10 cellular contexts compared by ENCODE assay signal in genomic region chr1:151574575-151575529, GRCh38. TPM values are rescaled to one million over a fixed set of nuclear protein-coding genes. Genes with fewer than 3 reads are reported as not detected.
DNase-seq lines count a peak whose midpoint lies in the region; ATAC-seq, FAIRE-seq and TF ChIP-seq lines count a peak whose summit lies in the region.
"Had no signal": no experiment of that assay in that cellular context is flagged by ENCODE, and none has a peak within 500 bp of the region (broad histone marks: within the 10 kb centered on the region; RNA-seq: fewer than 3 reads in every experiment).

No MANE protein-coding gene starts in this region.

- H3K27ac ChIP-seq in K562 (ENCODE audit: extremely low read depth, low read depth, low read length) = peak overlapping the region; percentile 58
- H3K27ac ChIP-seq in neuronal stem cell (replicated peaks; ENCODE audit: low read length) = no peak overlapping the region
- no peak overlapping the region for H3K27ac ChIP-seq in tibial artery

- no peaks in the 10 kb centered on the region for H4K20me1 ChIP-seq in K562 (replicated peaks; ENCODE audit: control insufficient read depth, insufficient read depth, low read length)

- H3K27ac Mint-ChIP-seq in immature natural killer cell = no peak overlapping the region

- CTCF ChIA-PET in K562 (lab: Yijun Ruan, JAX; ENCODE audit: low intra/inter-chr PET ratio) = no interaction called here

- WGBS in K562 (ENCODE audit: insufficient coverage, low coverage, missing lambda C conversion rate) = 29% methylated on average over 12 of the region's 12 CpGs
- no CpG with 5 or more reads among the region's 12 CpGs for WGBS in neuronal stem cell (ENCODE audit: extremely low coverage in 2 of 2, insufficient read length in 2 of 2, insufficient replicate concordance in 1 of 2), 2 donors

- no peak overlapping the region for H3K4me3 ChIP-seq in K562
- H3K4me3 ChIP-seq in neuronal stem cell (ENCODE audit: low read length in 2 of 2) = no peak overlapping the region
- H3K4me3 ChIP-seq in tibial artery = no peak overlapping the region

- H3K9ac ChIP-seq in K562 (ENCODE audit: insufficient read depth in 1 of 2, low read depth in 2 of 2, low read length in 2 of 2) = peak overlapping the region; percentile 0 to 37; a peak in 2 of 4 replicates
- peak overlapping the region; percentile 35 for H3K9ac ChIP-seq in neuronal stem cell (ENCODE audit: low read depth, low read length, poor library complexity)

- TF ChIP-seq EP300 in K562 (IDR thresholded peaks at IDR 0.05; ENCODE audit: low read length) = peak; percentile 63; the same call in 1 of the 2 replicates

- in situ Hi-C loops in K562 (cut with MboI) = no loop called here

- H3K79me2 ChIP-seq in K562 (ENCODE audit: control insufficient read depth, insufficient read depth, low read length) = no peaks in the 10 kb centered on the region

- H2BK5ac ChIP-seq in neuronal stem cell (ENCODE audit: low read length) = no peak overlapping the region

- H3K4me1 Mint-ChIP-seq in immature natural killer cell = no peaks in the 10 kb centered on the region

- POLR2A ChIA-PET in K562 (lab: Yijun Ruan, JAX) = interaction anchor here (0.5 to 1.4 kb wide), 4 partner anchors 9 to 300 kb away, joined by 3 to 6 read pairs (median 4); no protein-coding TSS in a partner anchor

- H3K4me2 ChIP-seq in K562 (ENCODE audit: insufficient read depth, low read length) (peak overlapping the region; percentile 67; the same call in 1 of the 2 replicates), neuronal stem cell (ENCODE audit: insufficient read depth, low read length, poor library complexity, severe bottlenecking) (no peak overlapping the region)

- TF ChIP-seq RAD21 in K562 (CRISPR knock-in tag; conservative IDR thresholded peaks at IDR 0.05 in 1 of 2, IDR thresholded peaks at IDR 0.05 in 1 of 2) = no peak

- no peak for TF ChIP-seq CTCF in K562 (IDR thresholded peaks at IDR 0.05 in 2 of 3, conservative IDR thresholded peaks at IDR 0.05 in 1 of 3; ENCODE audit: insufficient read depth in 2 of 3, low read depth in 1 of 3, low read length in 3 of 3)
- TF ChIP-seq CTCF in tibial artery (IDR thresholded peaks at IDR 0.05) = no peak

- no peak overlapping the region for H3K4me3 Mint-ChIP-seq in immature natural killer cell

- no peak overlapping the region for H4K91ac ChIP-seq in neuronal stem cell (ENCODE audit: low read depth, low read length, poor library complexity)

- H3K4me1 ChIP-seq in K562 (replicated peaks in 1 of 2; ENCODE audit: control insufficient read depth in 2 of 2, insufficient read depth in 2 of 2, low read length in 2 of 2) = peaks cover 8 to 26% of the 10 kb centered on the region in 2 experiments; a peak in 4 of 5 replicates
- no peaks in the 10 kb centered on the region for H3K4me1 ChIP-seq in neuronal stem cell (ENCODE audit: control insufficient read depth in 2 of 2, insufficient read depth in 1 of 2, low read depth in 1 of 2, low read length in 2 of 2)
- H3K4me1 ChIP-seq in tibial artery = peaks cover 0 to under 1% (median 0%) of the 10 kb centered on the region in 4 donors

- no peak overlapping the region for H2BK15ac ChIP-seq in neuronal stem cell (ENCODE audit: low read length)

- no peak overlapping the region for H3K14ac ChIP-seq in neuronal stem cell (ENCODE audit: low read length)

- no peak overlapping the region for H2BK12ac ChIP-seq in neuronal stem cell (ENCODE audit: low read length)

- no peaks in the 10 kb centered on the region for H3K79me1 ChIP-seq in neuronal stem cell (ENCODE audit: low read depth, low read length)

- no peaks in the 10 kb centered on the region for H3K9me3 ChIP-seq in K562 (replicated peaks; ENCODE audit: control insufficient read depth, insufficient read depth, low read depth, low read length)
- H3K9me3 ChIP-seq in neuronal stem cell (replicated peaks in 1 of 2; ENCODE audit: control insufficient read depth in 2 of 2, insufficient read depth in 1 of 2, low read depth in 1 of 2, low read length in 2 of 2) = no peaks in the 10 kb centered on the region
- no peaks in the 10 kb centered on the region for H3K9me3 ChIP-seq in tibial artery

- ATAC-seq in K562 = peak; percentile 100
- ATAC-seq: left lobe of liver had no signal

- peak; percentile 35; the same call in 1 of the 2 replicates for TF ChIP-seq POLR2A in K562 (conservative IDR thresholded peaks at IDR 0.05)

- peak; percentile 89 for DNase-seq in Daoy (ENCODE audit: low read depth)
- peak in 73 of 76 experiments; percentile 15 to 86 (median 69) for DNase-seq in HUDEP-2 (lab: John Stamatoyannopoulos, UW; ENCODE audit: unreplicated experiment in 76 of 76)
- peak; percentile 83 to 94 (median 86) for DNase-seq in K562 (ENCODE audit: extremely low read depth in 1 of 4, low spot score in 3 of 4)
- no peak for DNase-seq in neuronal stem cell (ENCODE audit: low spot score)
- DNase-seq in immature natural killer cell = no peak
- DNase-seq in AML-193 (lab: John Stamatoyannopoulos, UW) = no peak
- DNase-seq in SHP77 treated with DMSO at 0.1 percent for 48 hours (lab: John Stamatoyannopoulos, UW) = no peak
- DNase-seq in tibial artery = no peak
- DNase-seq: KBM-7 had no signal

- no peak overlapping the region for H3K4ac ChIP-seq in neuronal stem cell (ENCODE audit: low read length)

- no peak overlapping the region for H4K8ac ChIP-seq in neuronal stem cell (ENCODE audit: low read depth, low read length)

- BruUV-seq in K562 (replicated peaks; lab: Mats Ljungman, UMichigan) = no TSS peak

- H3K9me3 Mint-ChIP-seq in immature natural killer cell = no peaks in the 10 kb centered on the region

- H2AFZ ChIP-seq in K562 (ENCODE audit: low read depth, low read length) (peak overlapping the region; percentile 94), neuronal stem cell (ENCODE audit: low read length) (no peak overlapping the region)

- H3K27me3 ChIP-seq in K562 (ENCODE audit: control insufficient read depth in 2 of 2, insufficient read depth in 2 of 2, low read length in 2 of 2) = no peaks in the 10 kb centered on the region
- H3K27me3 ChIP-seq in neuronal stem cell (ENCODE audit: control insufficient read depth in 3 of 3, insufficient read depth in 3 of 3, low read depth in 1 of 3, low read length in 3 of 3) = no peaks in the 10 kb centered on the region
- H3K27me3 ChIP-seq in tibial artery = no peaks in the 10 kb centered on the region

- peak; percentile 93 for FAIRE-seq in K562 (lab: Jason Lieb, UNC)

- H3K36me3 ChIP-seq in K562 (ENCODE audit: control insufficient read depth, insufficient read depth, low read length) (no peaks in the 10 kb centered on the region; the same call in 2 of the 3 replicates), neuronal stem cell (replicated peaks in 1 of 2; ENCODE audit: control insufficient read depth in 2 of 2, insufficient read depth in 2 of 2, low read length in 2 of 2) (peaks cover 27 to 77% of the 10 kb centered on the region in 2 donors), tibial artery (peaks cover 20 to 59% (median 48%) of the 10 kb centered on the region in 3 donors)

- peak overlapping the region; percentile 86 for H3K23ac ChIP-seq in neuronal stem cell (ENCODE audit: low read depth, low read length, poor library complexity)

- H3K9me1 ChIP-seq in K562 (ENCODE audit: control insufficient read depth, insufficient read depth, low read length) = no peaks in the 10 kb centered on the region

- peaks cover 0 to 6% (median 0%) of the 10 kb centered on the region in 3 donors for H3K36me3 Mint-ChIP-seq in immature natural killer cell

- H3K27me3 Mint-ChIP-seq in immature natural killer cell (ENCODE audit: low read depth in 3 of 3) = no peaks in the 10 kb centered on the region

- peak overlapping the region; percentile 71 for H2AK5ac ChIP-seq in neuronal stem cell (ENCODE audit: low read depth, low read length)

- intact Hi-C loops in K562 (cut with micrococcal nuclease) = loop anchor here (5.0 kb wide), 1 partner anchor 33 kb away; the partner anchor contains the start of gene TUFT1
- intact Hi-C loops in tibial artery (cut with DNase I; ENCODE audit: low total_unique reads) = no loop called here

- H3K18ac ChIP-seq in neuronal stem cell (ENCODE audit: low read length) = no peak overlapping the region

- no peak overlapping the region for H2BK120ac ChIP-seq in neuronal stem cell (ENCODE audit: low read depth, low read length)

RNA-seq across cellular contexts. Expression of gene TUFT1, which starts 34.7 kb away (rescaled TPM):
- total RNA-seq in Daoy (2014; rRNA removed; shearing (Covaris generic)) = 17.9 and 19.4 TPM in 2 replicates
- total RNA-seq in K562 (2011; cell fraction: chromatin; rRNA removed; ENCODE audit: low replicate concordance) = 3.5 and 4.6 TPM in 2 replicates
- 1.7 and 2.0 TPM in 2 replicates for total RNA-seq in K562 (2011; cell fraction: nucleolus; rRNA removed)
- total RNA-seq in K562 (2011; cell fraction: nucleoplasm; rRNA removed) = 3.4 and 5.6 TPM in 2 replicates
- total RNA-seq in K562 (2014; rRNA removed) = 1.4 and 1.6 TPM in 2 replicates
- 1.2 and 1.6 TPM in 2 replicates for total RNA-seq in K562 (2014; rRNA removed; fragmentation: Illumina TruSeq; extraction: Trizol)
- total RNA-seq in K562 (2015; rRNA removed; fragmentation: Illumina TruSeq; extraction: Trizol) = 0.54 and 0.68 TPM in 2 replicates
- total RNA-seq in K562 (2021) = 1.4 and 2.0 TPM in 2 replicates
- polyA plus RNA-seq in K562 (2011; rRNA removed) = 1.5 and 2.4 TPM in 2 replicates
- 1.1 and 2.3 TPM in 2 replicates for polyA plus RNA-seq in K562 (2011; cell fraction: cytosol; rRNA removed)
- 1.2 and 1.7 TPM in 2 replicates for polyA plus RNA-seq in K562 (2011; cell fraction: nucleus; rRNA removed)
- polyA plus RNA-seq in K562 (2012) = 1.4 and 2.7 TPM in 2 replicates
- 1.9 and 2.2 TPM in 2 replicates for polyA plus RNA-seq in K562 (2014; fragmentation: Illumina TruSeq; extraction: Trizol)
- 1 to 10 TPM; 1.7 to 2.0 TPM for polyA plus RNA-seq in K562 (2014; fragmentation: Nextera tagmentation; extraction: Ambion mirVana)
- 1.7 TPM in 2 replicates for polyA plus RNA-seq in K562 (2014; rRNA removed)
- 2.3 and 2.7 TPM in 2 replicates for polyA minus RNA-seq in K562 (2011; rRNA and poly(A)+ RNA removed)
- polyA minus RNA-seq in K562 (2011; cell fraction: cytosol; rRNA and poly(A)+ RNA removed) = 1.0 and 1.8 TPM in 2 replicates
- 0.40 and 1.1 TPM in 2 replicates for polyA minus RNA-seq in K562 (2011; cell fraction: nucleus; rRNA and poly(A)+ RNA removed)
- 8.1 TPM for polyA plus RNA-seq in neuronal stem cell (2013, experiment 1 of 2)
- 8.3 TPM for polyA plus RNA-seq in neuronal stem cell (2013, experiment 2 of 2)
- polyA plus RNA-seq in immature natural killer cell = 1 to 10 TPM in 2 of 3 donors, under 1 TPM in 1; 0.83 to 4.2 (median 1.3) TPM

RNA-seq across cellular contexts. Expression of gene SNX27, which starts 37.0 kb away (rescaled TPM):
- 13.2 and 25.3 TPM in 2 replicates for total RNA-seq in Daoy (2014; rRNA removed; shearing (Covaris generic))
- 29.2 and 73.2 TPM in 2 replicates for total RNA-seq in K562 (2011; cell fraction: chromatin; rRNA removed; ENCODE audit: low replicate concordance)
- 15.2 and 18.3 TPM in 2 replicates for total RNA-seq in K562 (2011; cell fraction: nucleolus; rRNA removed)
- 50.2 and 74.7 TPM in 2 replicates for total RNA-seq in K562 (2011; cell fraction: nucleoplasm; rRNA removed)
- total RNA-seq in K562 (2014; rRNA removed) = 9.0 and 9.6 TPM in 2 replicates
- total RNA-seq in K562 (2014; rRNA removed; fragmentation: Illumina TruSeq; extraction: Trizol) = 11.1 and 14.8 TPM in 2 replicates
- total RNA-seq in K562 (2015; rRNA removed; fragmentation: Illumina TruSeq; extraction: Trizol) = 10.4 and 10.6 TPM in 2 replicates
- total RNA-seq in K562 (2021) = 15.3 and 18.7 TPM in 2 replicates
- 13.2 and 13.6 TPM in 2 replicates for polyA plus RNA-seq in K562 (2011; rRNA removed)
- 5.9 and 9.6 TPM in 2 replicates for polyA plus RNA-seq in K562 (2011; cell fraction: cytosol; rRNA removed)
- 11.6 and 14.7 TPM in 2 replicates for polyA plus RNA-seq in K562 (2011; cell fraction: nucleus; rRNA removed)
- 2.9 and 5.1 TPM in 2 replicates for polyA plus RNA-seq in K562 (2012)
- 5.1 and 6.8 TPM in 2 replicates for polyA plus RNA-seq in K562 (2014; fragmentation: Illumina TruSeq; extraction: Trizol)
- polyA plus RNA-seq in K562 (2014; fragmentation: Nextera tagmentation; extraction: Ambion mirVana) = 10 to 100 TPM in 1 of 2 experiments, 1 to 10 TPM in 1; 4.5 to 10.1 TPM
- polyA plus RNA-seq in K562 (2014; rRNA removed) = 7.6 and 8.3 TPM in 2 replicates
- polyA minus RNA-seq in K562 (2011; rRNA and poly(A)+ RNA removed) = 38.1 and 44.0 TPM in 2 replicates
- 16.7 and 20.4 TPM in 2 replicates for polyA minus RNA-seq in K562 (2011; cell fraction: cytosol; rRNA and poly(A)+ RNA removed)
- 7.3 and 13.8 TPM in 2 replicates for polyA minus RNA-seq in K562 (2011; cell fraction: nucleus; rRNA and poly(A)+ RNA removed)
- polyA plus RNA-seq in neuronal stem cell (2013, experiment 1 of 2) = 15.1 TPM
- polyA plus RNA-seq in neuronal stem cell (2013, experiment 2 of 2) = 15.5 TPM
- 10 to 100 TPM in 1 of 3 donors, 1 to 10 TPM in 2; 4.4 to 12.7 (median 9.0) TPM for polyA plus RNA-seq in immature natural killer cell

Comparison
In these comparisons a context has a peak if more than half of its experiments do, and no peak if none do; other contexts are left out.
1. DNase-seq: peak in Daoy (single experiment), HUDEP-2 (73 of 76) and K562 (4 of 4); none in neuronal stem cell (single experiment), immature natural killer cell (0 of 3), AML-193 (0 of 2), SHP77 treated with DMSO at 0.1 percent for 48 hours (single experiment) and tibial artery (0 of 2).